In genomic region chr7:75962607-75963382, GRCh38 we compare ENCODE assay signal across 10 cellular contexts. TPM values are rescaled to one million over a fixed set of nuclear protein-coding genes. Genes with fewer than 3 reads are reported as not detected.
DNase-seq lines count a peak whose midpoint lies in the region; ATAC-seq, FAIRE-seq and TF ChIP-seq lines count a peak whose summit lies in the region.
"Had no signal": no experiment of that assay in that cellular context is flagged by ENCODE, and none has a peak within 500 bp of the region (broad histone marks: within the 10 kb centered on the region; RNA-seq: fewer than 3 reads in every experiment).

No MANE protein-coding gene starts in this region.

- H3K4me3 ChIP-seq in kidney (ENCODE audit: low read length in 2 of 2): no peak overlapping the region

- DNase-seq in EL: peak; percentile 76
- peak; percentile 81 for DNase-seq in kidney
- no peak for DNase-seq in sciatic nerve (ENCODE audit: low spot score)
- no peak for DNase-seq in SHP77 (lab: John Stamatoyannopoulos, UW)
- no peak for DNase-seq in activated T-cell treated with anti-CD3 and anti-CD28 coated beads, Interleukin-2, amount 50 U/mL, for 1 hour
- no peak for DNase-seq in stimulated activated naive CD8-positive, alpha-beta T cell treated with anti-CD3 and anti-CD28 coated beads, Interleukin-15, Interleukin-2, amounts not matched to agents 100 U/mL and 50 U/mL, for 24 hours
- no peak for DNase-seq in stimulated activated CD4-positive, alpha-beta T cell treated with anti-CD3 and anti-CD28 coated beads, Interleukin-12 subunit alpha, Interleukin-12 subunit beta, amount 100 ng/mL, for 4 hours
- DNase-seq: activated naive CD4-positive, alpha-beta T cell treated with Interleukin-2 at 50 U/mL for 16 hours; NCI-H69 had no signal

- TF ChIP-seq CTCF in kidney (IDR thresholded peaks at IDR 0.05; ENCODE audit: borderline replicate concordance, extremely low read depth, insufficient read depth): no peak

- H3K9me3 ChIP-seq in kidney (ENCODE audit: control insufficient read depth in 1 of 2, low read length in 2 of 2): no peaks in the 10 kb centered on the region

- H3K36me3 ChIP-seq in kidney (ENCODE audit: control insufficient read depth in 1 of 2, insufficient read depth in 2 of 2, low read length in 2 of 2): peaks cover 2 to 3% of the 10 kb centered on the region in 2 donors

- H3K27ac ChIP-seq in cingulate gyrus (ENCODE audit: low read depth, low read length): peak overlapping the region; percentile 69
- peak overlapping the region; percentile 56 to 78 for H3K27ac ChIP-seq in kidney (ENCODE audit: low read depth in 2 of 2, low read length in 2 of 2)

- H3K4me1 ChIP-seq in kidney (ENCODE audit: control insufficient read depth in 1 of 2, insufficient read depth in 1 of 2, low read depth in 1 of 2, low read length in 2 of 2): peaks cover 30 to 42% of the 10 kb centered on the region in 2 donors

- peak overlapping the region in 1 of 2 donors; percentile 48 for H3K9ac ChIP-seq in kidney (ENCODE audit: low read length in 2 of 2)

- no peak for FAIRE-seq in kidney (lab: Jason Lieb, UNC)

- intact Hi-C loops in kidney (cut with DNase I): no loop called here
- intact Hi-C loops in sciatic nerve (cut with DNase I): no loop called here

- ATAC-seq in sciatic nerve: peak; percentile 40
- no peak for ATAC-seq in stimulated activated naive CD8-positive, alpha-beta T cell treated with anti-CD3 and anti-CD28 coated beads, Interleukin-15, Interleukin-2, amounts not matched to agents 100 U/mL and 50 U/mL, for 24 hours

RNA-seq across cellular contexts. Expression of gene TMEM120A, which starts 31.6 kb away (rescaled TPM):
- 47.0 TPM for total RNA-seq in kidney
- 141 TPM for polyA plus RNA-seq in kidney (ENCODE audit: insufficient read depth, low read depth, low replicate concordance)
- 51.6 TPM for total RNA-seq in sciatic nerve

RNA-seq across cellular contexts. Expression of gene POR, which starts 47.8 kb away (rescaled TPM):
- total RNA-seq in kidney: 130 TPM
- 122 TPM for polyA plus RNA-seq in kidney (ENCODE audit: insufficient read depth, low read depth, low replicate concordance)
- 89.2 TPM for total RNA-seq in sciatic nerve

Comparison
In these comparisons a context has a peak if more than half of its experiments do, and no peak if none do; other contexts are left out.
1. DNase-seq: peak in EL (single experiment) and kidney (single experiment); none in sciatic nerve (single experiment), SHP77 (0 of 2), activated T-cell treated with anti-CD3 and anti-CD28 coated beads, Interleukin-2, amount 50 U/mL, for 1 hour (single experiment), stimulated activated naive CD8-positive, alpha-beta T cell treated with anti-CD3 and anti-CD28 coated beads, Interleukin-15, Interleukin-2, amounts not matched to agents 100 U/mL and 50 U/mL, for 24 hours (single experiment) and stimulated activated CD4-positive, alpha-beta T cell treated with anti-CD3 and anti-CD28 coated beads, Interleukin-12 subunit alpha, Interleukin-12 subunit beta, amount 100 ng/mL, for 4 hours (single experiment).